In genomic region chr5:95823241-95823737, GRCh38 we compare ENCODE assay signal across 8 cellular contexts. TPM values are rescaled to one million over a fixed set of nuclear protein-coding genes. Genes with fewer than 3 reads are reported as not detected.
DNase-seq lines count a peak whose midpoint lies in the region; ATAC-seq and TF ChIP-seq lines count a peak whose summit lies in the region.

No MANE protein-coding gene starts in this region.

- H3K9me1 ChIP-seq in IMR-90 (ENCODE audit: insufficient read depth, low read length): peaks cover 18% of the 10 kb centered on the region

- no peaks in the 10 kb centered on the region for H3K27me3 Mint-ChIP-seq in natural killer cell treated with Interleukin-12 subunit alpha and Interleukin-12 subunit beta and Interleukin-15 and Interleukin-18, amount 100 ng/mL, for 72 hours

- peaks cover 21% of the 10 kb centered on the region for H3K4me1 ChIP-seq in IMR-90 (ENCODE audit: control insufficient read depth, insufficient read depth, low read length)

- WGBS in IMR-90 (ENCODE audit: extremely low coverage in 2 of 2, insufficient read length in 1 of 2), 2 experiments: no CpG with 5 or more reads among the region's 7 CpGs

- peaks cover 6% of the 10 kb centered on the region for H3K36me3 ChIP-seq in IMR-90 (ENCODE audit: control insufficient read depth, insufficient read depth, low read length)

- H3K79me1 ChIP-seq in IMR-90 (ENCODE audit: low read depth in 1 of 2, low read length in 2 of 2): peaks cover 6 to 43% of the 10 kb centered on the region in 2 experiments; a peak in 2 of 4 replicates

- CTCF ChIA-PET in IMR-90 (lab: Yijun Ruan, JAX): interaction anchor here (1.0 to 1.2 kb wide), 2 partner anchors 23 to 42 kb away, joined by 3 to 4 read pairs; no protein-coding TSS in a partner anchor

- ATAC-seq in IMR-90 (ENCODE audit: low read depth): no peak
- peak; percentile 5 to 13 for ATAC-seq in natural killer cell treated with Interleukin-12 subunit alpha and Interleukin-12 subunit beta and Interleukin-15 and Interleukin-18, amount 100 ng/mL, for 72 hours

- peak overlapping the region; percentile 92 for H3K18ac ChIP-seq in IMR-90 (ENCODE audit: low read depth, low read length)

- H3K36me3 Mint-ChIP-seq in natural killer cell treated with Interleukin-12 subunit alpha and Interleukin-12 subunit beta and Interleukin-15 and Interleukin-18, amount 100 ng/mL, for 72 hours: peaks cover 12% of the 10 kb centered on the region

- TF ChIP-seq RAD21 in IMR-90 (IDR thresholded peaks at IDR 0.05; ENCODE audit: low read length): no peak

- H3K4me3 Mint-ChIP-seq in natural killer cell treated with Interleukin-12 subunit alpha and Interleukin-12 subunit beta and Interleukin-15 and Interleukin-18, amount 100 ng/mL, for 72 hours: peak overlapping the region; percentile 98

- H2BK5ac ChIP-seq in IMR-90 (ENCODE audit: low read depth, low read length, poor library complexity, severe bottlenecking): peak overlapping the region; percentile 98

- peak overlapping the region; percentile 97 for H2BK20ac ChIP-seq in IMR-90 (ENCODE audit: low read depth, low read length)

- peak overlapping the region; percentile 94 for H2AK9ac ChIP-seq in IMR-90 (replicated peaks; ENCODE audit: low read depth, low read length, poor library complexity)

- H3K27me3 ChIP-seq in IMR-90 (ENCODE audit: control insufficient read depth, insufficient read depth, low read length): no peaks in the 10 kb centered on the region

- dilution Hi-C loops in IMR-90 (cut with HindIII; ENCODE audit: low sequenced_read_pairs, unreplicated experiment): no loop called here

- peak overlapping the region; percentile 74 for H3K9ac ChIP-seq in IMR-90 (ENCODE audit: low read depth, low read length)

- H2BK15ac ChIP-seq in IMR-90 (ENCODE audit: low read depth, low read length): peak overlapping the region; percentile 97

- no peak for TF ChIP-seq CTCF in AG10803 (conservative IDR thresholded peaks at IDR 0.05; ENCODE audit: low read length)
- TF ChIP-seq CTCF in IMR-90 (conservative IDR thresholded peaks at IDR 0.05; ENCODE audit: low read depth, low read length): no peak

- peak overlapping the region; percentile 91 for H4K5ac ChIP-seq in IMR-90 (ENCODE audit: low read depth, low read length)

- H3K9me3 Mint-ChIP-seq in natural killer cell treated with Interleukin-12 subunit alpha and Interleukin-12 subunit beta and Interleukin-15 and Interleukin-18, amount 100 ng/mL, for 72 hours: no peaks in the 10 kb centered on the region

- H2AK5ac ChIP-seq in IMR-90 (ENCODE audit: low read depth, low read length): peak overlapping the region; percentile 95

- H3K56ac ChIP-seq in IMR-90 (ENCODE audit: extremely low read depth, insufficient read depth, low read length): peak overlapping the region; percentile 83

- H4K20me1 ChIP-seq in IMR-90 (ENCODE audit: insufficient read depth, low read length): peaks cover 24% of the 10 kb centered on the region

- H3K14ac ChIP-seq in IMR-90 (replicated peaks; ENCODE audit: low read depth, low read length): peak overlapping the region; percentile 94

- H3K9me3 ChIP-seq in IMR-90 (ENCODE audit: control insufficient read depth, insufficient read depth, low read length): no peaks in the 10 kb centered on the region

- peaks cover 44 to 52% of the 10 kb centered on the region in 2 donors for H3K4me1 Mint-ChIP-seq in natural killer cell treated with Interleukin-12 subunit alpha and Interleukin-12 subunit beta and Interleukin-15 and Interleukin-18, amount 100 ng/mL, for 72 hours (ENCODE audit: low read depth in 2 of 2)

- BruUV-seq in IMR-90 (replicated peaks; lab: Mats Ljungman, UMichigan): TSS peak; percentile 92

- H4K91ac ChIP-seq in IMR-90 (ENCODE audit: insufficient read depth, low read depth, low read length): peak overlapping the region; percentile 97

- H2BK120ac ChIP-seq in IMR-90 (ENCODE audit: low read depth, low read length): peak overlapping the region; percentile 97

- POLR2A ChIA-PET in IMR-90 (lab: Charles Lee; ENCODE audit: unreplicated experiment): interaction anchor here (0.5 to 2.0 kb wide), 8 partner anchors 8 to 507 kb away, joined by 3 to 35 read pairs (median 5); partner anchors contain the start of gene RHOBTB3

- H3K27ac Mint-ChIP-seq in natural killer cell treated with Interleukin-12 subunit alpha and Interleukin-12 subunit beta and Interleukin-15 and Interleukin-18, amount 100 ng/mL, for 72 hours: peak overlapping the region; percentile 88 to 94

- H3K27ac ChIP-seq in IMR-90 (ENCODE audit: insufficient read depth, low read length) (peak overlapping the region; percentile 96), caudate nucleus (ENCODE audit: low read depth, low read length) (peak overlapping the region; percentile 55)

- peak overlapping the region; percentile 72 to 95 for H4K8ac ChIP-seq in IMR-90 (ENCODE audit: low read depth in 2 of 2, low read length in 2 of 2)

- DNase-seq in AG10803 (ENCODE audit: low read depth): no peak
- no peak for DNase-seq in IMR-90
- no peak for DNase-seq in caudate nucleus (lab: John Stamatoyannopoulos, UW)
- no peak for DNase-seq in natural killer cell treated with Interleukin-12 subunit alpha and Interleukin-12 subunit beta and Interleukin-15 and Interleukin-18, amount 100 ng/mL, for 72 hours (ENCODE audit: low spot score)
- no peak for DNase-seq in SHP77 treated with DMSO at 0.1 percent for 48 hours (lab: John Stamatoyannopoulos, UW)
- no peak for DNase-seq in NCI-H1694 (lab: John Stamatoyannopoulos, UW)
- no peak for DNase-seq in iPS-NIHi7 (ENCODE audit: extremely low spot score)
- DNase-seq in SKM-1 (lab: John Stamatoyannopoulos, UW; ENCODE audit: unreplicated experiment): no peak

- peak overlapping the region; percentile 75 for H3K4me2 ChIP-seq in IMR-90 (ENCODE audit: low read depth, low read length)

- H3K4me3 ChIP-seq in AG10803 (ENCODE audit: low read length): peak overlapping the region; percentile 95
- H3K4me3 ChIP-seq in IMR-90 (ENCODE audit: insufficient read depth, low read depth, low read length): peak overlapping the region; percentile 92; the same call in 1 of the 2 replicates

- peak overlapping the region; percentile 60 for H2AFZ ChIP-seq in IMR-90 (replicated peaks; ENCODE audit: low read length, poor library complexity)

- peak overlapping the region; percentile 98 for H3K4ac ChIP-seq in IMR-90 (ENCODE audit: low read depth, low read length)

- intact Hi-C loops in IMR-90 (cut with micrococcal nuclease): loop anchor here (2.0 kb wide), 2 partner anchors 42 to 88 kb away; no protein-coding TSS in a partner anchor

- peak; percentile 64; the same call in 1 of the 2 replicates for TF ChIP-seq POLR2A in IMR-90 (IDR thresholded peaks at IDR 0.05; ENCODE audit: low read depth, low read length)

- H3K23ac ChIP-seq in IMR-90 (ENCODE audit: low read depth, low read length): peak overlapping the region; percentile 92

- in situ Hi-C loops in IMR-90 (cut with MboI; ENCODE audit: low sequenced_read_pairs): loop anchor here (5.0 kb wide), 1 partner anchor 36 kb away; no protein-coding TSS in a partner anchor

TF ChIP-seq in IMR-90, 13 proteins besides CTCF, POLR2A, EP300 and RAD21:
- no peak for TF ChIP-seq SMC3 (IDR thresholded peaks at IDR 0.05; ENCODE audit: low read depth, low read length)
- no peak for TF ChIP-seq RCOR1 (IDR thresholded peaks at IDR 0.05; ENCODE audit: insufficient replicate concordance, low read length)
- no peak for TF ChIP-seq MAFK (IDR thresholded peaks at IDR 0.05; ENCODE audit: low read depth, low read length)
- no peak for TF ChIP-seq MAZ (IDR thresholded peaks at IDR 0.05; ENCODE audit: borderline replicate concordance, low read depth, low read length)
- TF ChIP-seq NFE2L2 (IDR thresholded peaks at IDR 0.05; ENCODE audit: low read depth, low read length): no peak
- no peak for TF ChIP-seq BHLHE40 (IDR thresholded peaks at IDR 0.05; ENCODE audit: low read depth, low read length)
- no peak for TF ChIP-seq CEBPB (IDR thresholded peaks at IDR 0.05; ENCODE audit: low read depth, low read length)
- TF ChIP-seq, protein P1, sequence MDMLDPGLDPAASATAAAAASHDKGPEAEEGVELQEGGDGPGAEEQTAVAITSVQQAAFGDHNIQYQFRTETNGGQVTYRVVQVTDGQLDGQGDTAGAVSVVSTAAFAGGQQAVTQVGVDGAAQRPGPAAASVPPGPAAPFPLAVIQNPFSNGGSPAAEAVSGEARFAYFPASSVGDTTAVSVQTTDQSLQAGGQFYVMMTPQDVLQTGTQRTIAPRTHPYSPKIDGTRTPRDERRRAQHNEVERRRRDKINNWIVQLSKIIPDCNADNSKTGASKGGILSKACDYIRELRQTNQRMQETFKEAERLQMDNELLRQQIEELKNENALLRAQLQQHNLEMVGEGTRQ (IDR thresholded peaks at IDR 0.05; ENCODE audit: low read depth, low read length): no peak
- TF ChIP-seq, protein P2, sequence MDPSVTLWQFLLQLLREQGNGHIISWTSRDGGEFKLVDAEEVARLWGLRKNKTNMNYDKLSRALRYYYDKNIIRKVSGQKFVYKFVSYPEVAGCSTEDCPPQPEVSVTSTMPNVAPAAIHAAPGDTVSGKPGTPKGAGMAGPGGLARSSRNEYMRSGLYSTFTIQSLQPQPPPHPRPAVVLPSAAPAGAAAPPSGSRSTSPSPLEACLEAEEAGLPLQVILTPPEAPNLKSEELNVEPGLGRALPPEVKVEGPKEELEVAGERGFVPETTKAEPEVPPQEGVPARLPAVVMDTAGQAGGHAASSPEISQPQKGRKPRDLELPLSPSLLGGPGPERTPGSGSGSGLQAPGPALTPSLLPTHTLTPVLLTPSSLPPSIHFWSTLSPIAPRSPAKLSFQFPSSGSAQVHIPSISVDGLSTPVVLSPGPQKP (IDR thresholded peaks at IDR 0.05; ENCODE audit: borderline replicate concordance, low read depth, low read length): no peak
- no peak for TF ChIP-seq FOS (IDR thresholded peaks at IDR 0.05; ENCODE audit: low read depth, low read length)
- no peak for TF ChIP-seq RFX5 (IDR thresholded peaks at IDR 0.05; ENCODE audit: low read depth, low read length)
- no peak for TF ChIP-seq MXI1 (IDR thresholded peaks at IDR 0.05; ENCODE audit: borderline replicate concordance, low read depth, low read length)
- TF ChIP-seq CHD1 (IDR thresholded peaks at IDR 0.05; ENCODE audit: low read depth, low read length): no peak

RNA-seq across cellular contexts. Expression of gene GLRX, which starts 0.8 kb away (rescaled TPM):
- 142 and 145 TPM in 2 replicates for total RNA-seq in IMR-90 (2012; rRNA removed)
- 193 and 277 TPM in 2 replicates for polyA plus RNA-seq in IMR-90 (2012; rRNA removed)
- polyA plus RNA-seq in IMR-90 (2012; cell fraction: cytosol; rRNA removed): 266 and 276 TPM in 2 replicates
- 92.8 and 245 TPM in 2 replicates for polyA plus RNA-seq in IMR-90 (2012; cell fraction: nucleus; rRNA removed; ENCODE audit: low replicate concordance)
- total RNA-seq in natural killer cell treated with Interleukin-12 subunit alpha and Interleukin-12 subunit beta and Interleukin-15 and Interleukin-18, amount 100 ng/mL, for 72 hours: 100 to 1,000 TPM; 109 to 408 TPM
